ENCODE assay signal across 8 cellular contexts in genomic region chr11:45147017-45147728, GRCh38. TPM values are rescaled to one million over a fixed set of nuclear protein-coding genes. Genes with fewer than 3 reads are reported as not detected.
DNase-seq lines count a peak whose midpoint lies in the region; FAIRE-seq and TF ChIP-seq lines count a peak whose summit lies in the region.

No MANE protein-coding gene starts in this region.

- TF ChIP-seq CTCF in HFFc6 (IDR thresholded peaks at IDR 0.05) = no peak

- H2AFZ ChIP-seq in neuron (ENCODE audit: low read depth, low read length) = peak overlapping the region; percentile 65

- H3K36me3 ChIP-seq in SJSA1 (peaks cover 3% of the 10 kb centered on the region; the same call in 1 of the 2 replicates), neuron (ENCODE audit: insufficient read depth, low read length) (no peaks in the 10 kb centered on the region), stomach smooth muscle (ENCODE audit: control insufficient read depth in 2 of 2, insufficient read depth in 2 of 2, low read length in 2 of 2) (peaks cover 0 to 2% of the 10 kb centered on the region in 2 donors)

- intact Hi-C loops in activated naive CD4-positive, alpha-beta T cell treated with anti-CD3 and anti-CD28 coated beads for 36 hours (cut with micrococcal nuclease) = loop anchor here (1.0 to 5.0 kb wide), 5 partner anchors 35 to 770 kb away; partner anchors contain the start of genes PEX16 and TP53I11

- H3K4me3 ChIP-seq in SJSA1 (peak overlapping the region; percentile 69), neuron (ENCODE audit: low read length) (peak overlapping the region; percentile 69), stomach smooth muscle (ENCODE audit: low read length in 2 of 2) (peak overlapping the region; percentile 82 to 95)

- peaks cover 18% of the 10 kb centered on the region for H3K4me1 Mint-ChIP-seq in HFFc6 (ENCODE audit: low read depth)
- peaks cover 14% of the 10 kb centered on the region for H3K4me1 Mint-ChIP-seq in activated naive CD4-positive, alpha-beta T cell treated with anti-CD3 and anti-CD28 coated beads for 36 hours (ENCODE audit: low read depth)

- H3K4me1 ChIP-seq in SJSA1 (replicated peaks) = peaks cover 17% of the 10 kb centered on the region
- peaks cover 18% of the 10 kb centered on the region for H3K4me1 ChIP-seq in neuron (ENCODE audit: insufficient read depth, low read length)
- H3K4me1 ChIP-seq in stomach smooth muscle (ENCODE audit: control insufficient read depth, insufficient read depth, low read length) = peaks cover 35% of the 10 kb centered on the region

- H3K36me3 Mint-ChIP-seq in HFFc6 (ENCODE audit: low read depth) = no peaks in the 10 kb centered on the region
- H3K36me3 Mint-ChIP-seq in activated naive CD4-positive, alpha-beta T cell treated with anti-CD3 and anti-CD28 coated beads for 36 hours (ENCODE audit: low read depth) = no peaks in the 10 kb centered on the region

- H3K27ac Mint-ChIP-seq in HFFc6 = peak overlapping the region; percentile 93
- peak overlapping the region; percentile 22 for H3K27ac Mint-ChIP-seq in activated naive CD4-positive, alpha-beta T cell treated with anti-CD3 and anti-CD28 coated beads for 36 hours

- H3K27ac ChIP-seq in SJSA1 = peak overlapping the region; percentile 58
- peak overlapping the region; percentile 79 for H3K27ac ChIP-seq in stomach smooth muscle (ENCODE audit: low read length)

- no peaks in the 10 kb centered on the region; the same call in 1 of the 2 replicates for H3K9me3 ChIP-seq in SJSA1 (replicated peaks)
- no peaks in the 10 kb centered on the region for H3K9me3 ChIP-seq in neuron (ENCODE audit: low read length)
- H3K9me3 ChIP-seq in stomach smooth muscle (ENCODE audit: control insufficient read depth in 2 of 2, low read length in 2 of 2) = no peaks in the 10 kb centered on the region

- H3K9me3 Mint-ChIP-seq in HFFc6 = no peaks in the 10 kb centered on the region
- no peaks in the 10 kb centered on the region for H3K9me3 Mint-ChIP-seq in activated naive CD4-positive, alpha-beta T cell treated with anti-CD3 and anti-CD28 coated beads for 36 hours

- DNase-seq in GM04504 (ENCODE audit: low read depth) (peak; percentile 93), HFFc6 (peak; percentile 95), NAMALWA (ENCODE audit: low spot score) (peak; percentile 96), SJSA1 (ENCODE audit: low read depth in 1 of 2, low spot score in 2 of 2) (peak; percentile 98 to 99), frontal cortex (ENCODE audit: low spot score in 2 of 2) (peak; percentile 99)
- DNase-seq in activated naive CD4-positive, alpha-beta T cell treated with anti-CD3 and anti-CD28 coated beads for 36 hours = peak; percentile 92

- H3K27me3 ChIP-seq in SJSA1 (replicated peaks) = no peaks in the 10 kb centered on the region; the same call in none of the 2 replicates
- peaks cover 3% of the 10 kb centered on the region for H3K27me3 ChIP-seq in neuron (ENCODE audit: insufficient read depth, low read length)
- H3K27me3 ChIP-seq in stomach smooth muscle (ENCODE audit: control insufficient read depth in 1 of 2, insufficient read depth in 2 of 2, low read length in 2 of 2) = no peaks in the 10 kb centered on the region

- CTCF ChIA-PET in activated naive CD4-positive, alpha-beta T cell treated with anti-CD3 and anti-CD28 coated beads for 36 hours (lab: Charles Lee) = no interaction called here

- FAIRE-seq in frontal cortex (lab: Jason Lieb, UNC) = no peak

- H3K27me3 Mint-ChIP-seq in HFFc6 (ENCODE audit: insufficient read depth) = peaks cover 17% of the 10 kb centered on the region
- H3K27me3 Mint-ChIP-seq in activated naive CD4-positive, alpha-beta T cell treated with anti-CD3 and anti-CD28 coated beads for 36 hours (ENCODE audit: low read depth) = peaks cover 9% of the 10 kb centered on the region

- peak overlapping the region; percentile 83 to 90 for H3K9ac ChIP-seq in stomach smooth muscle (ENCODE audit: low read length in 2 of 2)

- peak overlapping the region; percentile 88 for H3K4me3 Mint-ChIP-seq in HFFc6
- H3K4me3 Mint-ChIP-seq in activated naive CD4-positive, alpha-beta T cell treated with anti-CD3 and anti-CD28 coated beads for 36 hours = peak overlapping the region; percentile 84

RNA-seq across cellular contexts. Expression of gene PRDM11, which starts 0.7 kb away (rescaled TPM):
- 1 to 10 TPM; 2.0 to 5.6 (median 2.7) TPM for total RNA-seq in HFFc6 (2021; fragmentation: NEBNext Ultra II Directional; extraction: Animal tissue kit (Norgen Biotek cat#: 25700))
- total RNA-seq in SJSA1 (2014; rRNA removed; shearing (Covaris generic)) = 3.4 and 6.7 TPM in 2 replicates
- 1 to 10 TPM in 1 of 2 experiments, under 1 TPM in 1; 0.81 to 1.3 TPM for total RNA-seq in activated naive CD4-positive, alpha-beta T cell treated with anti-CD3 and anti-CD28 coated beads for 36 hours
- total RNA-seq in frontal cortex = 6.9 TPM

Comparison
In these comparisons a context has a peak if more than half of its experiments do, and no peak if none do; other contexts are left out.
1. Peak in every context shown above with its lines: DNase-seq, H3K4me3 ChIP-seq and H3K27ac ChIP-seq.